ENCODE assay signal across 12 cellular contexts in genomic region chr19:2394669-2395292, GRCh38. TPM values are rescaled to one million over a fixed set of nuclear protein-coding genes. Genes with fewer than 3 reads are reported as not detected.
DNase-seq lines count a peak whose midpoint lies in the region; ATAC-seq and TF ChIP-seq lines count a peak whose summit lies in the region.
"Had no signal": no experiment of that assay in that cellular context is flagged by ENCODE, and none has a peak within 500 bp of the region (broad histone marks: within the 10 kb centered on the region; RNA-seq: fewer than 3 reads in every experiment).

No MANE protein-coding gene starts in this region.

- H3K27ac Mint-ChIP-seq in activated CD4-positive, alpha-beta memory T cell treated with anti-CD3 and anti-CD28 coated beads for 36 hours: no peak overlapping the region
- peak overlapping the region in 4 of 9 donors; percentile 36 to 78 (median 66) for H3K27ac Mint-ChIP-seq in naive thymus-derived CD4-positive, alpha-beta T cell
- H3K27ac Mint-ChIP-seq: nephron had no signal

- peak overlapping the region; percentile 45 for H2AFZ ChIP-seq in KMS-11 (ENCODE audit: low read depth)

- H3K36me3 ChIP-seq in KMS-11 (ENCODE audit: insufficient read depth) (no peaks in the 10 kb centered on the region), adrenal gland (replicated peaks in 1 of 2) (no peaks in the 10 kb centered on the region)
- H3K36me3 ChIP-seq in naive thymus-derived CD4-positive, alpha-beta T cell (ENCODE audit: control insufficient read depth in 2 of 3, insufficient read depth in 3 of 3, low read length in 3 of 3): no peaks in the 10 kb centered on the region

- H3K4me3 Mint-ChIP-seq in activated CD4-positive, alpha-beta memory T cell treated with anti-CD3 and anti-CD28 coated beads for 36 hours: peak overlapping the region; percentile 59
- H3K4me3 Mint-ChIP-seq in naive thymus-derived CD4-positive, alpha-beta T cell: peak overlapping the region in 7 of 10 donors; percentile 45 to 84 (median 73)
- H3K4me3 Mint-ChIP-seq: nephron had no signal

- H3K27ac ChIP-seq in KMS-11: peak overlapping the region; percentile 95
- H3K27ac ChIP-seq in naive thymus-derived CD4-positive, alpha-beta T cell (ENCODE audit: low read depth, low read length): no peak overlapping the region
- no peak overlapping the region for H3K27ac ChIP-seq in adrenal gland

- no peak for TF ChIP-seq CTCF in KMS-11 (conservative IDR thresholded peaks at IDR 0.05; ENCODE audit: low read depth, low read length)
- TF ChIP-seq CTCF in adrenal gland (IDR thresholded peaks at IDR 0.05): no peak

- POLR2A ChIA-PET in activated CD4-positive, alpha-beta memory T cell treated with anti-CD3 and anti-CD28 coated beads for 36 hours (lab: Charles Lee): no interaction called here
- POLR2A ChIA-PET in naive thymus-derived CD4-positive, alpha-beta T cell (lab: Charles Lee): interaction anchor here (0.6 to 3.5 kb wide), 8 partner anchors 22 to 226 kb away, joined by 3 to 12 read pairs (median 4); partner anchors contain the start of gene LMNB2

- peak overlapping the region; percentile 90; the same call in 1 of the 2 replicates for H3K4me2 ChIP-seq in KMS-11

- intact Hi-C loops in activated CD4-positive, alpha-beta memory T cell treated with anti-CD3 and anti-CD28 coated beads for 36 hours (cut with micrococcal nuclease): loop anchor here (2.0 to 5.0 kb wide), 2 partner anchors 122 to 218 kb away; no protein-coding TSS in a partner anchor
- intact Hi-C loops in naive thymus-derived CD4-positive, alpha-beta T cell (cut with micrococcal nuclease): loop anchor here in 1 of 2 donors (5.0 kb wide), 3 partner anchors 33 to 218 kb away; partner anchors contain the start of gene TIMM13
- intact Hi-C loops in adrenal gland (cut with DNase I): loop anchor here in 1 of 2 donors (5.0 kb wide), 2 partner anchors 117 to 237 kb away; no protein-coding TSS in a partner anchor

- peak; percentile 38 for ATAC-seq in naive thymus-derived CD4-positive, alpha-beta T cell

- no peak for DNase-seq in activated CD4-positive, alpha-beta memory T cell treated with anti-CD3 and anti-CD28 coated beads for 36 hours
- DNase-seq in naive thymus-derived CD4-positive, alpha-beta T cell: peak in 1 of 9 donors; percentile 13
- DNase-seq in adrenal gland (no peak), pons (ENCODE audit: low spot score) (no peak), NCI-H774 (lab: John Stamatoyannopoulos, UW) (no peak)
- no peak for DNase-seq in stimulated activated CD4-positive, alpha-beta T cell treated with anti-CD3 and anti-CD28 coated beads, Interleukin-4, amount 100 ng/mL, for 4 hours
- DNase-seq: NCI-H446 treated with DMSO at 0.1 percent for 48 hours; stimulated activated naive CD4-positive, alpha-beta T cell treated with Interleukin-2 at 50 U/mL for 16 hours had no signal

- no peaks in the 10 kb centered on the region for H3K79me2 ChIP-seq in KMS-11 (ENCODE audit: insufficient read depth, low read depth)

- WGBS in adrenal gland, 4 donors: 68 to 76% (median 74%) methylated on average over 20 of the region's 20 CpGs

- CTCF ChIA-PET in activated CD4-positive, alpha-beta memory T cell treated with anti-CD3 and anti-CD28 coated beads for 36 hours (lab: Charles Lee): interaction anchor here (0.8 to 3.6 kb wide), 5 partner anchors 67 to 242 kb away, joined by 3 to 15 read pairs (median 3); partner anchors contain the start of gene LSM7
- CTCF ChIA-PET in naive thymus-derived CD4-positive, alpha-beta T cell (lab: Charles Lee): interaction anchor here (0.5 to 2.4 kb wide), 4 partner anchors 79 to 216 kb away, joined by 3 to 27 read pairs (median 7); no protein-coding TSS in a partner anchor

- TF ChIP-seq POLR2A in adrenal gland (IDR thresholded peaks at IDR 0.05): no peak

- H3K27me3 Mint-ChIP-seq in activated CD4-positive, alpha-beta memory T cell treated with anti-CD3 and anti-CD28 coated beads for 36 hours: no peaks in the 10 kb centered on the region
- H3K27me3 Mint-ChIP-seq in naive thymus-derived CD4-positive, alpha-beta T cell: peaks cover 0 to 10% (median 0%) of the 10 kb centered on the region in 5 donors

- peaks cover 10% of the 10 kb centered on the region for H3K4me1 Mint-ChIP-seq in activated CD4-positive, alpha-beta memory T cell treated with anti-CD3 and anti-CD28 coated beads for 36 hours (ENCODE audit: low read depth)
- H3K4me1 Mint-ChIP-seq in naive thymus-derived CD4-positive, alpha-beta T cell: peaks cover 3 to 16% (median 4%) of the 10 kb centered on the region in 7 donors

- no peaks in the 10 kb centered on the region for H4K20me1 ChIP-seq in KMS-11 (ENCODE audit: insufficient read depth)

- H3K4me1 ChIP-seq in KMS-11 (ENCODE audit: low read depth, poor library complexity, severe bottlenecking) (peaks cover 47% of the 10 kb centered on the region), adrenal gland (replicated peaks in 1 of 2) (no peaks in the 10 kb centered on the region)
- H3K4me1 ChIP-seq in naive thymus-derived CD4-positive, alpha-beta T cell (ENCODE audit: control insufficient read depth in 2 of 2, insufficient read depth in 2 of 2, low read length in 2 of 2): no peaks in the 10 kb centered on the region

- H3K27me3 ChIP-seq in KMS-11 (ENCODE audit: insufficient read depth, low read depth) (no peaks in the 10 kb centered on the region), adrenal gland (peaks cover 3% of the 10 kb centered on the region)
- no peaks in the 10 kb centered on the region for H3K27me3 ChIP-seq in naive thymus-derived CD4-positive, alpha-beta T cell (ENCODE audit: control insufficient read depth in 2 of 2, insufficient read depth in 2 of 2, low read length in 2 of 2)

- no peaks in the 10 kb centered on the region for H3K9me3 ChIP-seq in naive thymus-derived CD4-positive, alpha-beta T cell (ENCODE audit: control insufficient read depth in 2 of 3, low read length in 3 of 3)
- no peaks in the 10 kb centered on the region for H3K9me3 ChIP-seq in adrenal gland (replicated peaks in 1 of 3)

- no peaks in the 10 kb centered on the region for H3K9me3 Mint-ChIP-seq in activated CD4-positive, alpha-beta memory T cell treated with anti-CD3 and anti-CD28 coated beads for 36 hours
- H3K9me3 Mint-ChIP-seq in naive thymus-derived CD4-positive, alpha-beta T cell: no peaks in the 10 kb centered on the region

- H3K4me3 ChIP-seq in GM08714 (ENCODE audit: low read length) (peak overlapping the region; percentile 10; the same call in 1 of the 2 replicates), KMS-11 (IDR thresholded peaks at IDR 0.05; ENCODE audit: insufficient read depth, low read depth, low read length) (no peak overlapping the region), adrenal gland (no peak overlapping the region)
- H3K4me3 ChIP-seq in naive thymus-derived CD4-positive, alpha-beta T cell (ENCODE audit: low read length): no peak overlapping the region

- H3K9ac ChIP-seq in KMS-11: peak overlapping the region; percentile 63

- H3K36me3 Mint-ChIP-seq in activated CD4-positive, alpha-beta memory T cell treated with anti-CD3 and anti-CD28 coated beads for 36 hours: no peaks in the 10 kb centered on the region
- H3K36me3 Mint-ChIP-seq in naive thymus-derived CD4-positive, alpha-beta T cell: no peaks in the 10 kb centered on the region

RNA-seq across cellular contexts. Expression of gene TIMM13, which starts 32.6 kb away (rescaled TPM):
- 10 to 100 TPM; 69.0 to 72.0 TPM for total RNA-seq in activated CD4-positive, alpha-beta memory T cell treated with anti-CD3 and anti-CD28 coated beads for 36 hours
- total RNA-seq in naive thymus-derived CD4-positive, alpha-beta T cell: 10 to 100 TPM; 31.3 to 70.8 (median 35.4) TPM
- polyA plus RNA-seq in naive thymus-derived CD4-positive, alpha-beta T cell: 10 to 100 TPM; 63.6 to 75.3 TPM
- 100 to 1,000 TPM in 4 of 8 donors, 10 to 100 TPM in 4; 59.6 to 184 (median 96.8) TPM for total RNA-seq in adrenal gland
- 10 to 100 TPM; 32.7 to 96.0 (median 80.1) TPM for polyA plus RNA-seq in adrenal gland

RNA-seq across cellular contexts. Expression of gene TMPRSS9, which starts 34.7 kb away (rescaled TPM):
- not detected for total RNA-seq in activated CD4-positive, alpha-beta memory T cell treated with anti-CD3 and anti-CD28 coated beads for 36 hours
- total RNA-seq in naive thymus-derived CD4-positive, alpha-beta T cell: not detected
- polyA plus RNA-seq in naive thymus-derived CD4-positive, alpha-beta T cell: not detected
- total RNA-seq in adrenal gland: 1 to 10 TPM in 5 of 8 donors, under 1 TPM in 3; 0.32 to 1.7 (median 1.3) TPM
- polyA plus RNA-seq in adrenal gland: under 1 TPM; 0.37 to 0.81 (median 0.40) TPM
- total RNA-seq: epithelial cell of proximal tubule had no signal
